Comparison of ENCODE assay signal across 24 cellular contexts in genomic region chr5:88860501-88860900, GRCh38. TPM values are rescaled to one million over a fixed set of nuclear protein-coding genes. Genes with fewer than 3 reads are reported as not detected.
DNase-seq lines count a peak whose midpoint lies in the region; ATAC-seq and TF ChIP-seq lines count a peak whose summit lies in the region.
"Had no signal": no experiment of that assay in that cellular context is flagged by ENCODE, and none has a peak within 500 bp of the region (broad histone marks: within the 10 kb centered on the region; RNA-seq: fewer than 3 reads in every experiment).

No MANE protein-coding gene starts in this region.

- no peak overlapping the region for H3K4me3 Mint-ChIP-seq in stimulated activated naive B cell treated with anti-CD40 and anti-IgM and Interleukin-4, amounts not matched to agents 10 μg/mL and 1 μg/mL and 100 μg/mL, for 72 hours
- H3K4me3 Mint-ChIP-seq in activated CD8-positive, alpha-beta T cell treated with anti-CD3 and anti-CD28 coated beads for 36 hours, result no peak overlapping the region
- H3K4me3 Mint-ChIP-seq: activated naive CD8-positive, alpha-beta T cell treated with anti-CD3 and anti-CD28 coated beads, Interleukin-2, amount 10 ng/mL, durations not matched to agents 7 days and 5 days; activated T-helper 17 cell treated with anti-CD3 and anti-CD28 coated beads, Interleukin-2, amount 50 U/mL, for 72 hours; mesothelial cell of epicardium; natural killer cell treated with Interleukin-12 subunit alpha and Interleukin-12 subunit beta and Interleukin-15 and Interleukin-18, amount 100 ng/mL, for 72 hours had no signal

- H3K9me3 ChIP-seq in IMR-90 (ENCODE audit: control insufficient read depth, insufficient read depth, low read length), result no peaks in the 10 kb centered on the region; the same call in 1 of the 2 replicates
- H3K9me3 ChIP-seq: SJCRH30 had no signal

- no peak overlapping the region for H2BK5ac ChIP-seq in IMR-90 (ENCODE audit: low read depth, low read length, poor library complexity, severe bottlenecking)

- no peaks in the 10 kb centered on the region for H4K20me1 ChIP-seq in IMR-90 (ENCODE audit: insufficient read depth, low read length)

- H3K14ac ChIP-seq in IMR-90 (replicated peaks; ENCODE audit: low read depth, low read length), result no peak overlapping the region

- intact Hi-C loops in IMR-90 (cut with micrococcal nuclease), result no loop called here
- intact Hi-C loops in activated CD8-positive, alpha-beta T cell treated with anti-CD3 and anti-CD28 coated beads for 36 hours (cut with micrococcal nuclease), result no loop called here

- H2BK20ac ChIP-seq in IMR-90 (ENCODE audit: low read depth, low read length), result no peak overlapping the region

- no peaks in the 10 kb centered on the region for H3K27me3 Mint-ChIP-seq in stimulated activated naive B cell treated with anti-CD40 and anti-IgM and Interleukin-4, amounts not matched to agents 10 μg/mL and 1 μg/mL and 100 μg/mL, for 72 hours
- peaks cover 2% of the 10 kb centered on the region for H3K27me3 Mint-ChIP-seq in activated CD8-positive, alpha-beta T cell treated with anti-CD3 and anti-CD28 coated beads for 36 hours
- H3K27me3 Mint-ChIP-seq: activated naive CD8-positive, alpha-beta T cell treated with anti-CD3 and anti-CD28 coated beads, Interleukin-2, amount 10 ng/mL, durations not matched to agents 7 days and 5 days; natural killer cell treated with Interleukin-12 subunit alpha and Interleukin-12 subunit beta and Interleukin-15 and Interleukin-18, amount 100 ng/mL, for 72 hours; progenitor cell of endocrine pancreas had no signal

- no peak overlapping the region for H2AK9ac ChIP-seq in IMR-90 (replicated peaks; ENCODE audit: low read depth, low read length, poor library complexity)

- H3K4ac ChIP-seq in IMR-90 (ENCODE audit: low read depth, low read length), result no peak overlapping the region

- H3K79me1 ChIP-seq in IMR-90 (ENCODE audit: low read depth in 1 of 2, low read length in 2 of 2), result no peaks in the 10 kb centered on the region

- no peak overlapping the region for H4K91ac ChIP-seq in IMR-90 (ENCODE audit: insufficient read depth, low read depth, low read length)

- peaks cover 18 to 43% of the 10 kb centered on the region in 2 donors for H3K4me1 Mint-ChIP-seq in stimulated activated naive B cell treated with anti-CD40 and anti-IgM and Interleukin-4, amounts not matched to agents 10 μg/mL and 1 μg/mL and 100 μg/mL, for 72 hours
- no peaks in the 10 kb centered on the region for H3K4me1 Mint-ChIP-seq in activated CD8-positive, alpha-beta T cell treated with anti-CD3 and anti-CD28 coated beads for 36 hours (ENCODE audit: low read depth)
- H3K4me1 Mint-ChIP-seq: activated naive CD8-positive, alpha-beta T cell treated with anti-CD3 and anti-CD28 coated beads, Interleukin-2, amount 10 ng/mL, durations not matched to agents 7 days and 5 days; activated T-helper 17 cell treated with anti-CD3 and anti-CD28 coated beads, Interleukin-2, amount 50 U/mL, for 72 hours had no signal

- H4K5ac ChIP-seq in IMR-90 (ENCODE audit: low read depth, low read length), result no peak overlapping the region

- H2BK120ac ChIP-seq in IMR-90 (ENCODE audit: low read depth, low read length), result no peak overlapping the region

- H3K9me3 Mint-ChIP-seq in stimulated activated naive B cell treated with anti-CD40 and anti-IgM and Interleukin-4, amounts not matched to agents 10 μg/mL and 1 μg/mL and 100 μg/mL, for 72 hours, result peaks cover 13 to 19% of the 10 kb centered on the region in 2 donors
- H3K9me3 Mint-ChIP-seq in activated CD8-positive, alpha-beta T cell treated with anti-CD3 and anti-CD28 coated beads for 36 hours, result peaks cover 6% of the 10 kb centered on the region
- H3K9me3 Mint-ChIP-seq: activated T-helper 17 cell treated with anti-CD3 and anti-CD28 coated beads, Interleukin-2, amount 50 U/mL, for 72 hours; natural killer cell treated with Interleukin-12 subunit alpha and Interleukin-12 subunit beta and Interleukin-15 and Interleukin-18, amount 100 ng/mL, for 72 hours had no signal

- no peak overlapping the region for H2BK15ac ChIP-seq in IMR-90 (ENCODE audit: low read depth, low read length)

- ATAC-seq in IMR-90 (ENCODE audit: low read depth) (no peak), GM21737 (IDR thresholded peaks at IDR 0.05; ENCODE audit: unreplicated experiment) (no peak)
- ATAC-seq in stimulated activated naive B cell treated with anti-CD40 and anti-IgM and Interleukin-4, amounts not matched to agents 10 μg/mL and 1 μg/mL and 100 μg/mL, for 72 hours (replicated peaks), result peak in 1 of 2 donors; percentile 28
- no peak for ATAC-seq in activated CD8-positive, alpha-beta T cell treated with anti-CD3 and anti-CD28 coated beads for 36 hours
- ATAC-seq: activated T-helper 17 cell treated with anti-CD3 and anti-CD28 coated beads, Interleukin-2, amount 50 U/mL, for 72 hours; heart left ventricle; natural killer cell treated with Interleukin-12 subunit alpha and Interleukin-12 subunit beta and Interleukin-15 and Interleukin-18, amount 100 ng/mL, for 72 hours; Panc1 had no signal

- WGBS in IMR-90 (ENCODE audit: extremely low coverage in 2 of 2, insufficient read length in 1 of 2), 2 experiments, result no CpG with 5 or more reads among the region's 1 CpG

- H3K36me3 ChIP-seq in IMR-90 (ENCODE audit: control insufficient read depth, insufficient read depth, low read length), result no peaks in the 10 kb centered on the region
- H3K36me3 ChIP-seq: left lung had no signal

- H3K9me1 ChIP-seq in IMR-90 (ENCODE audit: insufficient read depth, low read length), result no peaks in the 10 kb centered on the region

- H3K4me3 ChIP-seq in IMR-90 (ENCODE audit: insufficient read depth, low read depth, low read length) (no peak overlapping the region), fibroblast of pulmonary artery (replicated peaks; ENCODE audit: low read depth, low read length) (no peak overlapping the region)
- H3K4me3 ChIP-seq: BLaER1, heart left ventricle, left lung, SJCRH30 had no signal

- no peak overlapping the region for H3K56ac ChIP-seq in IMR-90 (ENCODE audit: extremely low read depth, insufficient read depth, low read length)

- POLR2A ChIA-PET in IMR-90 (lab: Charles Lee; ENCODE audit: unreplicated experiment), result no interaction called here
- POLR2A ChIA-PET in activated CD8-positive, alpha-beta T cell treated with anti-CD3 and anti-CD28 coated beads for 36 hours (lab: Charles Lee), result no interaction called here

- in situ Hi-C loops in IMR-90 (cut with MboI; ENCODE audit: low sequenced_read_pairs), result no loop called here

- no peak overlapping the region for H2AFZ ChIP-seq in IMR-90 (replicated peaks; ENCODE audit: low read length, poor library complexity)

- H3K23ac ChIP-seq in IMR-90 (ENCODE audit: low read depth, low read length), result no peak overlapping the region

- no peak for TF ChIP-seq RAD21 in IMR-90 (IDR thresholded peaks at IDR 0.05; ENCODE audit: low read length)

- DNase-seq in IMR-90 (peak; percentile 27), astrocyte of the hippocampus (ENCODE audit: low read depth, low spot score) (peak; percentile 64), fibroblast of pulmonary artery (ENCODE audit: low read depth) (peak; percentile 47), NCI-H2227 treated with DMSO at 0.1 percent for 48 hours (lab: John Stamatoyannopoulos, UW) (no peak), NCI-H510A treated with DMSO at 0.1 percent for 48 hours (lab: John Stamatoyannopoulos, UW) (no peak)
- DNase-seq in stimulated activated naive B cell treated with anti-CD40 and anti-IgM and Interleukin-4, amounts not matched to agents 10 μg/mL and 1 μg/mL and 100 μg/mL, for 72 hours, result no peak
- no peak for DNase-seq in activated CD8-positive, alpha-beta T cell treated with anti-CD3 and anti-CD28 coated beads for 36 hours
- DNase-seq: activated CD4-positive, alpha-beta T cell treated with anti-CD3 and anti-CD28 coated beads for 48 hours; activated naive CD8-positive, alpha-beta T cell treated with anti-CD3 and anti-CD28 coated beads, Interleukin-2, amount 10 ng/mL, durations not matched to agents 7 days and 5 days; caudate nucleus; dorsolateral prefrontal cortex; erythroblast; heart left ventricle; left lung; NCI-H1694; SJCRH30; T-helper 1 cell had no signal

- no peak overlapping the region for H2AK5ac ChIP-seq in IMR-90 (ENCODE audit: low read depth, low read length)

- H3K9ac ChIP-seq in IMR-90 (ENCODE audit: low read depth, low read length), result no peak overlapping the region
- H3K9ac ChIP-seq: BLaER1 had no signal

- peak overlapping the region; percentile 14 for H3K27ac Mint-ChIP-seq in stimulated activated naive B cell treated with anti-CD40 and anti-IgM and Interleukin-4, amounts not matched to agents 10 μg/mL and 1 μg/mL and 100 μg/mL, for 72 hours
- no peak overlapping the region for H3K27ac Mint-ChIP-seq in activated CD8-positive, alpha-beta T cell treated with anti-CD3 and anti-CD28 coated beads for 36 hours
- H3K27ac Mint-ChIP-seq: activated naive CD8-positive, alpha-beta T cell treated with anti-CD3 and anti-CD28 coated beads, Interleukin-2, amount 10 ng/mL, durations not matched to agents 7 days and 5 days; activated T-helper 17 cell treated with anti-CD3 and anti-CD28 coated beads, Interleukin-2, amount 50 U/mL, for 72 hours; mesothelial cell of epicardium; natural killer cell treated with Interleukin-12 subunit alpha and Interleukin-12 subunit beta and Interleukin-15 and Interleukin-18, amount 100 ng/mL, for 72 hours; progenitor cell of endocrine pancreas had no signal

- H3K4me1 ChIP-seq in IMR-90 (ENCODE audit: control insufficient read depth, insufficient read depth, low read length), result no peaks in the 10 kb centered on the region
- H3K4me1 ChIP-seq: BLaER1, left lung, SJCRH30 had no signal

- BruUV-seq in IMR-90 (replicated peaks; lab: Mats Ljungman, UMichigan), result no TSS peak

- no peak overlapping the region for H3K18ac ChIP-seq in IMR-90 (ENCODE audit: low read depth, low read length)

- H3K27ac ChIP-seq in IMR-90 (ENCODE audit: insufficient read depth, low read length), result no peak overlapping the region
- H3K27ac ChIP-seq: BLaER1, heart left ventricle, left lung, SJCRH30 had no signal

- H4K8ac ChIP-seq in IMR-90 (ENCODE audit: low read depth in 2 of 2, low read length in 2 of 2), result no peak overlapping the region

- H3K36me3 Mint-ChIP-seq in stimulated activated naive B cell treated with anti-CD40 and anti-IgM and Interleukin-4, amounts not matched to agents 10 μg/mL and 1 μg/mL and 100 μg/mL, for 72 hours, result peaks cover 60 to 67% of the 10 kb centered on the region in 2 donors
- H3K36me3 Mint-ChIP-seq in activated CD8-positive, alpha-beta T cell treated with anti-CD3 and anti-CD28 coated beads for 36 hours (ENCODE audit: low read depth), result no peaks in the 10 kb centered on the region
- H3K36me3 Mint-ChIP-seq: activated naive CD8-positive, alpha-beta T cell treated with anti-CD3 and anti-CD28 coated beads, Interleukin-2, amount 10 ng/mL, durations not matched to agents 7 days and 5 days had no signal

- H3K27me3 ChIP-seq in IMR-90 (ENCODE audit: control insufficient read depth, insufficient read depth, low read length), result no peaks in the 10 kb centered on the region
- H3K27me3 ChIP-seq: BLaER1, dorsolateral prefrontal cortex, heart left ventricle, left lung, SJCRH30 had no signal

- no peak for TF ChIP-seq POLR2A in IMR-90 (IDR thresholded peaks at IDR 0.05; ENCODE audit: low read depth, low read length)

- CTCF ChIA-PET in IMR-90 (lab: Yijun Ruan, JAX), result interaction anchor here (1.1 kb wide), 1 partner anchor 32 kb away, joined by 3 read pairs; no protein-coding TSS in a partner anchor
- CTCF ChIA-PET in activated CD8-positive, alpha-beta T cell treated with anti-CD3 and anti-CD28 coated beads for 36 hours (lab: Charles Lee), result no interaction called here

- TF ChIP-seq CTCF in IMR-90 (conservative IDR thresholded peaks at IDR 0.05; ENCODE audit: low read depth, low read length), result no peak
- TF ChIP-seq CTCF in fibroblast of pulmonary artery (IDR thresholded peaks at IDR 0.05; ENCODE audit: low read length, missing control alignments), result no peak
- TF ChIP-seq CTCF in activated CD8-positive, alpha-beta T cell treated with anti-CD3 and anti-CD28 coated beads for 36 hours (IDR thresholded peaks at IDR 0.05), result no peak

- H3K4me2 ChIP-seq in IMR-90 (ENCODE audit: low read depth, low read length), result no peak overlapping the region
- H3K4me2 ChIP-seq: BLaER1 had no signal

- dilution Hi-C loops in IMR-90 (cut with HindIII; ENCODE audit: low sequenced_read_pairs, unreplicated experiment), result no loop called here

RNA-seq across cellular contexts. Expression of gene MEF2C, which starts 22.5 kb away (rescaled TPM):
- total RNA-seq in IMR-90 (2012; rRNA removed), result 6.8 and 9.4 TPM in 2 replicates
- polyA plus RNA-seq in IMR-90 (2012; rRNA removed), result 1.4 and 1.5 TPM in 2 replicates
- 0.88 and 0.95 TPM in 2 replicates for polyA plus RNA-seq in IMR-90 (2012; cell fraction: cytosol; rRNA removed)
- polyA plus RNA-seq in IMR-90 (2012; cell fraction: nucleus; rRNA removed; ENCODE audit: low replicate concordance), result 0.86 and 1.2 TPM in 2 replicates
- total RNA-seq in activated CD8-positive, alpha-beta T cell treated with anti-CD3 and anti-CD28 coated beads for 36 hours, result 1 to 10 TPM in 1 of 2 experiments, under 1 TPM in 1; 0.27 to 1.3 TPM

Comparison
In these comparisons a context has a peak if more than half of its experiments do, and no peak if none do; other contexts are left out.
1. DNase-seq: peak in IMR-90 (single experiment), astrocyte of the hippocampus (single experiment) and fibroblast of pulmonary artery (single experiment); none in stimulated activated naive B cell treated with anti-CD40 and anti-IgM and Interleukin-4, amounts not matched to agents 10 μg/mL and 1 μg/mL and 100 μg/mL, for 72 hours (single experiment), NCI-H2227 treated with DMSO at 0.1 percent for 48 hours (single experiment), NCI-H510A treated with DMSO at 0.1 percent for 48 hours (single experiment) and activated CD8-positive, alpha-beta T cell treated with anti-CD3 and anti-CD28 coated beads for 36 hours (single experiment).